Comparison of ENCODE assay signal across 8 cellular contexts in genomic region chr20:40741507-40742106, GRCh38. TPM values are rescaled to one million over a fixed set of nuclear protein-coding genes. Genes with fewer than 3 reads are reported as not detected.
A peak's percentile ranks its signal among the peaks of the same experiment; 100 is the strongest.
DNase-seq lines count a peak whose midpoint lies in the region; ATAC-seq, FAIRE-seq and TF ChIP-seq lines count a peak whose summit lies in the region.

No MANE protein-coding gene starts in this region.

- H3K36me3 ChIP-seq in SU-DHL-6 (ENCODE audit: low read length): no peaks in the 10 kb centered on the region

- no peak overlapping the region for H3K9ac ChIP-seq in SU-DHL-6 (ENCODE audit: low read length)

- no peak for ATAC-seq in GM18870 (IDR thresholded peaks at IDR 0.05; ENCODE audit: unreplicated experiment)

- peak; percentile 60 for TF ChIP-seq CTCF in SU-DHL-6 (IDR thresholded peaks at IDR 0.05; ENCODE audit: insufficient read depth, low read length, poor library complexity, severe bottlenecking)
- peak; percentile 18 for TF ChIP-seq CTCF in mesothelial cell of epicardium (IDR thresholded peaks at IDR 0.05; ENCODE audit: unreplicated experiment)

- no peak overlapping the region for H3K4me3 Mint-ChIP-seq in dendritic cell treated with granulocyte-macrophage colony-stimulating factor and Interleukin-4, amounts not matched to agents 40 ng/mL and 50 ng/mL, for 4 days
- no peak overlapping the region for H3K4me3 Mint-ChIP-seq in mesothelial cell of epicardium

- peak overlapping the region; percentile 17 for H3K27ac Mint-ChIP-seq in dendritic cell treated with granulocyte-macrophage colony-stimulating factor and Interleukin-4, amounts not matched to agents 40 ng/mL and 50 ng/mL, for 4 days
- no peak overlapping the region for H3K27ac Mint-ChIP-seq in mesothelial cell of epicardium

- no peaks in the 10 kb centered on the region for H4K20me1 ChIP-seq in SU-DHL-6 (ENCODE audit: low read depth, low read length)

- no peaks in the 10 kb centered on the region for H3K27me3 ChIP-seq in SU-DHL-6 (ENCODE audit: low read length)

- H2AFZ ChIP-seq in SU-DHL-6 (ENCODE audit: low read depth, low read length, severe bottlenecking): no peak overlapping the region

- intact Hi-C loops in dendritic cell treated with granulocyte-macrophage colony-stimulating factor and Interleukin-4, amounts not matched to agents 40 ng/mL and 50 ng/mL, for 4 days (cut with micrococcal nuclease): loop anchor here (1.0 to 2.0 kb wide), 2 partner anchors 205 to 221 kb away; no protein-coding TSS in a partner anchor

- DNase-seq in DMS153 treated with DMSO at 0.1 percent for 48 hours (lab: John Stamatoyannopoulos, UW; ENCODE audit: unreplicated experiment): peak; percentile 8
- no peak for DNase-seq in DMS153 (lab: John Stamatoyannopoulos, UW)
- peak; percentile 62 for DNase-seq in HTR-8/SVneo (ENCODE audit: insufficient read length, low spot score)
- DNase-seq in mesothelial cell of epicardium (ENCODE audit: low spot score in 2 of 2, unreplicated experiment in 2 of 2): no peak
- no peak for DNase-seq in effector CD8-positive, alpha-beta T cell (lab: John Stamatoyannopoulos, UW)

- H3K27me3 Mint-ChIP-seq in dendritic cell treated with granulocyte-macrophage colony-stimulating factor and Interleukin-4, amounts not matched to agents 40 ng/mL and 50 ng/mL, for 4 days: peaks cover 2% of the 10 kb centered on the region
- peaks cover 80% of the 10 kb centered on the region for H3K27me3 Mint-ChIP-seq in mesothelial cell of epicardium (ENCODE audit: low read depth)

- H3K9me3 ChIP-seq in SU-DHL-6 (ENCODE audit: insufficient read depth, low read length): no peaks in the 10 kb centered on the region

- H3K27ac ChIP-seq in SU-DHL-6 (ENCODE audit: low read depth, low read length): no peak overlapping the region

- H3K79me2 ChIP-seq in SU-DHL-6 (ENCODE audit: insufficient read depth, low read length): no peaks in the 10 kb centered on the region

- no peaks in the 10 kb centered on the region for H3F3A ChIP-seq in SU-DHL-6 (ENCODE audit: insufficient read depth)

- no peaks in the 10 kb centered on the region for H3K36me3 Mint-ChIP-seq in dendritic cell treated with granulocyte-macrophage colony-stimulating factor and Interleukin-4, amounts not matched to agents 40 ng/mL and 50 ng/mL, for 4 days (ENCODE audit: low read depth)
- no peaks in the 10 kb centered on the region for H3K36me3 Mint-ChIP-seq in mesothelial cell of epicardium

- H3K4me1 Mint-ChIP-seq in dendritic cell treated with granulocyte-macrophage colony-stimulating factor and Interleukin-4, amounts not matched to agents 40 ng/mL and 50 ng/mL, for 4 days (ENCODE audit: low read depth): peaks cover 29% of the 10 kb centered on the region
- no peaks in the 10 kb centered on the region for H3K4me1 Mint-ChIP-seq in mesothelial cell of epicardium

- peak; percentile 13 for FAIRE-seq in HTR-8/SVneo (lab: Jason Lieb, UNC)

- no peak overlapping the region for H3K4me2 ChIP-seq in SU-DHL-6 (ENCODE audit: low read depth, low read length, poor library complexity, severe bottlenecking)

- peaks cover 2% of the 10 kb centered on the region for H3K9me3 Mint-ChIP-seq in dendritic cell treated with granulocyte-macrophage colony-stimulating factor and Interleukin-4, amounts not matched to agents 40 ng/mL and 50 ng/mL, for 4 days
- no peaks in the 10 kb centered on the region for H3K9me3 Mint-ChIP-seq in mesothelial cell of epicardium

- no peaks in the 10 kb centered on the region for H3K9me2 ChIP-seq in SU-DHL-6 (replicated peaks; ENCODE audit: insufficient read depth, low read length)

- no peak overlapping the region for H3K4me3 ChIP-seq in SU-DHL-6 (ENCODE audit: insufficient read depth, low read length, poor library complexity, severe bottlenecking)

RNA-seq across cellular contexts. Expression of gene MAFB, which starts 52.6 kb away (rescaled TPM):
- total RNA-seq in mesothelial cell of epicardium: 10.8 to 11.5 TPM (median 11.1 TPM) in 3 replicates

Comparison
In these comparisons a context has a peak if more than half of its experiments do, and no peak if none do; other contexts are left out.
1. DNase-seq: peak in DMS153 treated with DMSO at 0.1 percent for 48 hours (single experiment) and HTR-8/SVneo (single experiment); none in DMS153 (single experiment), mesothelial cell of epicardium (0 of 2) and effector CD8-positive, alpha-beta T cell (single experiment).